ENCODE assay signal across 24 cellular contexts in the genomic region with DNA sequence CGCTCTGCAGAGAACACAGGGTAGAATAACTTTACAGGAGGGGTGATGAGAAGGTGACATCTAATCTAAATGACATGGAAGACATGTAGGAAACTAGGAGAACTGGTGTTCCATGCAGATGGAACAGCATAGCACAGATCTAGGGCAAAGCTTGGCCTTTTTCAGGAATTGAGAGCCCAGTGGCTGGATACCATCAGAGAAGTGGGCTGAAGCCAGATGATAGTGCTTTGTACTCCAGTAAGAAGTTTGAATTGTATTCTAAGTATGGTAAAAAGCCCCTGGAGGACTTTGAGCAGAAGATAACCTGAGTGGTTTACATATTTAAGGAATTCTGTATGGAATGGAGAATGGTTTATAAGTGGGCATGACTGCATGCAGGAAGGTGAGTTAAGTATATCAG.
"Had no signal": no experiment of that assay in that cellular context is flagged by ENCODE, and none has a peak within 500 bp of the region (broad histone marks: within the 10 kb centered on the region; RNA-seq: fewer than 3 reads in every experiment).

No MANE protein-coding gene starts in this region.

- H3K4me3 Mint-ChIP-seq: activated CD4-positive, alpha-beta memory T cell treated with anti-CD3 and anti-CD28 coated beads for 36 hours; activated CD4-positive, alpha-beta T cell treated with anti-CD3 and anti-CD28 coated beads, Interleukin-2, amount 10 ng/mL, durations not matched to agents 7 days and 5 days; activated naive CD4-positive, alpha-beta T cell treated with anti-CD3 and anti-CD28 coated beads, Interleukin-2, amount 10 ng/mL, durations not matched to agents 7 days and 5 days; activated naive CD8-positive, alpha-beta T cell treated with anti-CD3 and anti-CD28 coated beads for 36 hours; T-cell had no signal

- H3K4me3 ChIP-seq: cardiac muscle cell had no signal

- H3K27ac ChIP-seq: brain microvascular endothelial cell, cardiac muscle cell had no signal

- H3K27me3 ChIP-seq: brain microvascular endothelial cell, cardiac muscle cell had no signal

- H3K27me3 Mint-ChIP-seq: activated CD4-positive, alpha-beta memory T cell treated with anti-CD3 and anti-CD28 coated beads for 36 hours; activated CD4-positive, alpha-beta T cell treated with anti-CD3 and anti-CD28 coated beads, Interleukin-2, amount 10 ng/mL, durations not matched to agents 7 days and 5 days; activated naive CD4-positive, alpha-beta T cell treated with anti-CD3 and anti-CD28 coated beads, Interleukin-2, amount 10 ng/mL, durations not matched to agents 7 days and 5 days; activated naive CD8-positive, alpha-beta T cell treated with anti-CD3 and anti-CD28 coated beads for 36 hours; T-cell had no signal

- H3K27ac Mint-ChIP-seq: activated CD4-positive, alpha-beta memory T cell treated with anti-CD3 and anti-CD28 coated beads for 36 hours; activated CD4-positive, alpha-beta T cell treated with anti-CD3 and anti-CD28 coated beads, Interleukin-2, amount 10 ng/mL, durations not matched to agents 7 days and 5 days; activated naive CD4-positive, alpha-beta T cell treated with anti-CD3 and anti-CD28 coated beads, Interleukin-2, amount 10 ng/mL, durations not matched to agents 7 days and 5 days; activated naive CD8-positive, alpha-beta T cell treated with anti-CD3 and anti-CD28 coated beads for 36 hours; activated T-helper 2 cell treated with anti-CD3 and anti-CD28 coated beads, Interferon-gamma antibody, Interleukin-2, Interleukin-4, amounts not matched to agents 10 μg/mL and 5 μg/mL and 100 μg/mL, durations not matched to agents 14 hours and 24 hours and 36 hours had no signal

- H3K4me1 Mint-ChIP-seq: T-cell had no signal

- DNase-seq: activated CD4-positive, alpha-beta memory T cell treated with anti-CD3 and anti-CD28 coated beads for 36 hours; activated CD4-positive, alpha-beta T cell treated with anti-CD3 and anti-CD28 coated beads, Interleukin-2, amount 10 ng/mL, durations not matched to agents 7 days and 5 days; activated CD4-positive, CD25-positive, alpha-beta regulatory T cell; activated gamma-delta T cell treated with Interleukin-2 at 50 U/mL for 16 hours; activated naive CD4-positive, alpha-beta T cell treated with anti-CD3 and anti-CD28 coated beads, Interleukin-2, amount 10 ng/mL, durations not matched to agents 7 days and 5 days; activated naive CD8-positive, alpha-beta T cell treated with anti-CD3 and anti-CD28 coated beads for 36 hours; activated T-cell treated with anti-CD3 and anti-CD28 coated beads for 4 hours; activated T-cell treated with anti-CD3 and anti-CD28 coated beads, Interleukin-2, amount 50 U/mL, for 48 hours; brain microvascular endothelial cell; Kasumi-1; KBM-7; NCI-H1092; NCI-H2029; NCI-H2107; NCI-H345; NCI-H510A; NCI-H526 treated with DMSO at 0.1 percent for 48 hours; NCI-H82; SIG-M5; T-cell; T-helper 2 cell; T1000 had no signal

- H3K9me3 Mint-ChIP-seq: activated CD4-positive, alpha-beta memory T cell treated with anti-CD3 and anti-CD28 coated beads for 36 hours; activated CD4-positive, alpha-beta T cell treated with anti-CD3 and anti-CD28 coated beads, Interleukin-2, amount 10 ng/mL, durations not matched to agents 7 days and 5 days; activated naive CD4-positive, alpha-beta T cell treated with anti-CD3 and anti-CD28 coated beads, Interleukin-2, amount 10 ng/mL, durations not matched to agents 7 days and 5 days; activated naive CD8-positive, alpha-beta T cell treated with anti-CD3 and anti-CD28 coated beads for 36 hours; activated T-helper 2 cell treated with anti-CD3 and anti-CD28 coated beads, Interferon-gamma antibody, Interleukin-2, Interleukin-4, amounts not matched to agents 10 μg/mL and 5 μg/mL and 100 μg/mL, durations not matched to agents 14 hours and 24 hours and 36 hours; T-cell had no signal
